ENCODE assay signal across 6 cellular contexts in genomic region chr9:113296247-113296646, GRCh38. TPM values are rescaled to one million over a fixed set of nuclear protein-coding genes. Genes with fewer than 3 reads are reported as not detected.
"Had no signal": no experiment of that assay in that cellular context is flagged by ENCODE, and none has a peak within 500 bp of the region (broad histone marks: within the 10 kb centered on the region; RNA-seq: fewer than 3 reads in every experiment).

No MANE protein-coding gene starts in this region.

RNA-seq across cellular contexts. Expression of gene RNF183, which starts 6.9 kb away (rescaled TPM):
- total RNA-seq: LHCN-M2, MCF 10A, Right ventricle myocardium inferior, RPMI7951, SJCRH30, SK-MEL-5 had no signal

RNA-seq across cellular contexts. Expression of gene BSPRY, which starts 53.1 kb away (rescaled TPM):
- total RNA-seq: LHCN-M2, RPMI7951, SK-MEL-5 had no signal
